In genomic region chr1:779621-780020, GRCh38 we compare ENCODE assay signal across 8 cellular contexts.
DNase-seq lines count a peak whose midpoint lies in the region; ATAC-seq and TF ChIP-seq lines count a peak whose summit lies in the region.
"Not testable (repeated sequence)": the region's sequence is repeated elsewhere in the genome, so short reads cannot be mapped to it uniquely, and the experiment has no call there.

No MANE protein-coding gene starts in this region.

- H3F3A ChIP-seq in SK-N-SH (replicated peaks; ENCODE audit: insufficient read depth); neural progenitor cell (ENCODE audit: low read depth): not testable (repeated sequence)

- TF ChIP-seq CTCF in SK-N-SH (IDR thresholded peaks at IDR 0.05); epithelial cell of esophagus (IDR thresholded peaks at IDR 0.05; ENCODE audit: insufficient read depth, low read depth, low read length, missing control alignments); neural progenitor cell (IDR thresholded peaks at IDR 0.05); stomach (IDR thresholded peaks at IDR 0.05): not testable (repeated sequence)

- 52% methylated on average over 13 of the region's 13 CpGs for WGBS in SK-N-SH (ENCODE audit: low lambda C conversion rate)
- WGBS in stomach, 5 donors = 38 to 53% (median 44%) methylated on average over 13 of the region's 13 CpGs

- not testable (repeated sequence) for H3K9ac ChIP-seq in HUES48 (ENCODE audit: low read depth, low read length); SK-N-SH; iPS-20b (ENCODE audit: low read depth, low read length); neural progenitor cell

- H3K36me3 ChIP-seq in CD4-positive, CD25-positive, alpha-beta regulatory T cell (ENCODE audit: control insufficient read depth, insufficient read depth, low read length); HUES48 (ENCODE audit: control insufficient read depth, insufficient read depth, low read length); SK-N-SH (replicated peaks in 1 of 2; ENCODE audit: control insufficient read depth in 1 of 2, insufficient read depth in 2 of 2, low read length in 1 of 2); iPS-20b (ENCODE audit: insufficient read depth, low read depth, low read length); neural progenitor cell; stomach: not testable (repeated sequence)

- TF ChIP-seq EP300 in SK-N-SH (IDR thresholded peaks at IDR 0.05; ENCODE audit: borderline replicate concordance in 1 of 2, low read depth in 1 of 2, low read length in 1 of 2); stomach (IDR thresholded peaks at IDR 0.05): not testable (repeated sequence)

- not testable (repeated sequence) for H3K4me1 ChIP-seq in CD4-positive, CD25-positive, alpha-beta regulatory T cell (ENCODE audit: control insufficient read depth, insufficient read depth, low read length, poor library complexity, severe bottlenecking); HUES48 (ENCODE audit: control insufficient read depth, insufficient read depth, low read length); SK-N-SH (ENCODE audit: control insufficient read depth in 1 of 2, insufficient read depth in 2 of 2, low read depth in 1 of 2, low read length in 1 of 2); iPS-20b (ENCODE audit: insufficient read depth, low read length); neural progenitor cell
- peaks cover 4 to 14% (median 9%) of the 10 kb centered on the region in 4 donors for H3K4me1 ChIP-seq in stomach

- not testable (repeated sequence) for ATAC-seq in CD4-positive, CD25-positive, alpha-beta regulatory T cell (ENCODE audit: low read depth in 2 of 2); activated naive CD8-positive, alpha-beta T cell treated with anti-CD3 and anti-CD28 coated beads, Interleukin-2, amount 10 ng/mL, durations not matched to agents 7 days and 5 days (ENCODE audit: low read depth)

- not testable (repeated sequence) for H3K9me2 ChIP-seq in SK-N-SH

- H3K27ac Mint-ChIP-seq in CD4-positive, CD25-positive, alpha-beta regulatory T cell = peak overlapping the region in 1 of 3 donors; percentile 99
- peak overlapping the region; percentile 63 for H3K27ac Mint-ChIP-seq in activated naive CD8-positive, alpha-beta T cell treated with anti-CD3 and anti-CD28 coated beads, Interleukin-2, amount 10 ng/mL, durations not matched to agents 7 days and 5 days
- H3K27ac Mint-ChIP-seq in neural progenitor cell = not testable (repeated sequence)

- POLR2A ChIA-PET in SK-N-SH (lab: Yijun Ruan, JAX); activated naive CD8-positive, alpha-beta T cell treated with anti-CD3 and anti-CD28 coated beads, Interleukin-2, amount 10 ng/mL, durations not matched to agents 7 days and 5 days (lab: Charles Lee): not testable (repeated sequence)

- intact Hi-C loops in stomach (cut with DNase I; ENCODE audit: low total_unique reads) = not testable (repeated sequence)

- H3K27me3 Mint-ChIP-seq in CD4-positive, CD25-positive, alpha-beta regulatory T cell; activated naive CD8-positive, alpha-beta T cell treated with anti-CD3 and anti-CD28 coated beads, Interleukin-2, amount 10 ng/mL, durations not matched to agents 7 days and 5 days; neural progenitor cell (ENCODE audit: insufficient read depth, low read depth): not testable (repeated sequence)

- peak overlapping the region; percentile 90 to 98 (median 96) for H3K4me3 Mint-ChIP-seq in CD4-positive, CD25-positive, alpha-beta regulatory T cell
- H3K4me3 Mint-ChIP-seq in activated naive CD8-positive, alpha-beta T cell treated with anti-CD3 and anti-CD28 coated beads, Interleukin-2, amount 10 ng/mL, durations not matched to agents 7 days and 5 days = peak overlapping the region; percentile 97
- peak overlapping the region; percentile 98 for H3K4me3 Mint-ChIP-seq in neural progenitor cell

- H3K27ac ChIP-seq in CD4-positive, CD25-positive, alpha-beta regulatory T cell (ENCODE audit: insufficient read depth, low read length, poor library complexity, severe bottlenecking); HUES48 (ENCODE audit: low read depth, low read length); SK-N-SH (ENCODE audit: low read depth in 2 of 2, low read length in 1 of 2); iPS-20b (ENCODE audit: low read length); neural progenitor cell: not testable (repeated sequence)
- H3K27ac ChIP-seq in stomach = peak overlapping the region; percentile 18 to 92 (median 38)

- not testable (repeated sequence) for DNase-seq in CD4-positive, CD25-positive, alpha-beta regulatory T cell; SK-N-SH; activated naive CD8-positive, alpha-beta T cell treated with anti-CD3 and anti-CD28 coated beads, Interleukin-2, amount 10 ng/mL, durations not matched to agents 7 days and 5 days; neural progenitor cell (ENCODE audit: low spot score)
- DNase-seq in epithelial cell of esophagus (ENCODE audit: low read depth) (peak; percentile 4), stomach (peak; percentile 28)

- not testable (repeated sequence) for H2AFZ ChIP-seq in SK-N-SH (ENCODE audit: low read depth); neural progenitor cell (replicated peaks)

- CTCF ChIA-PET in SK-N-SH (lab: Yijun Ruan, JAX) = not testable (repeated sequence)

- not testable (repeated sequence) for H3K9me3 Mint-ChIP-seq in CD4-positive, CD25-positive, alpha-beta regulatory T cell; activated naive CD8-positive, alpha-beta T cell treated with anti-CD3 and anti-CD28 coated beads, Interleukin-2, amount 10 ng/mL, durations not matched to agents 7 days and 5 days; neural progenitor cell

- not testable (repeated sequence) for H3K27me3 ChIP-seq in CD4-positive, CD25-positive, alpha-beta regulatory T cell (ENCODE audit: control insufficient read depth, insufficient read depth, low read length); HUES48 (ENCODE audit: control insufficient read depth, insufficient read depth, low read length); SK-N-SH (ENCODE audit: insufficient read depth); iPS-20b (ENCODE audit: insufficient read depth, low read length); neural progenitor cell; stomach

- H3K4me2 ChIP-seq in SK-N-SH (peak overlapping the region; percentile 44; the same call in 1 of the 2 replicates), neural progenitor cell (peak overlapping the region; percentile 65)

- not testable (repeated sequence) for H3K36me3 Mint-ChIP-seq in CD4-positive, CD25-positive, alpha-beta regulatory T cell; activated naive CD8-positive, alpha-beta T cell treated with anti-CD3 and anti-CD28 coated beads, Interleukin-2, amount 10 ng/mL, durations not matched to agents 7 days and 5 days; neural progenitor cell

- H3K4me1 Mint-ChIP-seq in CD4-positive, CD25-positive, alpha-beta regulatory T cell; activated naive CD8-positive, alpha-beta T cell treated with anti-CD3 and anti-CD28 coated beads, Interleukin-2, amount 10 ng/mL, durations not matched to agents 7 days and 5 days; neural progenitor cell: not testable (repeated sequence)

- not testable (repeated sequence) for TF ChIP-seq POLR2A in stomach (IDR thresholded peaks at IDR 0.05)

- peaks cover 18% of the 10 kb centered on the region; the same call in 1 of the 2 replicates for H3K79me2 ChIP-seq in SK-N-SH (ENCODE audit: insufficient read depth)
- H3K79me2 ChIP-seq in neural progenitor cell (ENCODE audit: low read depth) = peaks cover 13% of the 10 kb centered on the region

- not testable (repeated sequence) for H4K20me1 ChIP-seq in SK-N-SH (ENCODE audit: insufficient read depth); neural progenitor cell (ENCODE audit: low read depth)

- TF ChIP-seq RAD21 in SK-N-SH (IDR thresholded peaks at IDR 0.05; ENCODE audit: low read length) = not testable (repeated sequence)

- not testable (repeated sequence) for H3K4me3 ChIP-seq in CD4-positive, CD25-positive, alpha-beta regulatory T cell (ENCODE audit: low read depth, low read length); epithelial cell of esophagus (ENCODE audit: low read length)
- H3K4me3 ChIP-seq in HUES48 (ENCODE audit: low read depth, low read length) = peak overlapping the region; percentile 43; the same call in 1 of the 2 replicates
- peak overlapping the region; percentile 0 to 65; a peak in 3 of 4 replicates for H3K4me3 ChIP-seq in SK-N-SH (ENCODE audit: low read depth in 2 of 2, low read length in 1 of 2)
- H3K4me3 ChIP-seq in iPS-20b (ENCODE audit: low read length) = peak overlapping the region; percentile 58
- peak overlapping the region; percentile 32 for H3K4me3 ChIP-seq in neural progenitor cell
- H3K4me3 ChIP-seq in stomach = peak overlapping the region; percentile 51 to 72 (median 55)

- H3K9me3 ChIP-seq in CD4-positive, CD25-positive, alpha-beta regulatory T cell (ENCODE audit: control insufficient read depth in 2 of 2, low read length in 2 of 2); HUES48 (ENCODE audit: control insufficient read depth, insufficient read depth, low read length); SK-N-SH; iPS-20b (ENCODE audit: insufficient read depth, low read depth, low read length); neural progenitor cell (ENCODE audit: low read depth); stomach: not testable (repeated sequence)
